Comparison of ENCODE assay signal across 1 cellular context in the genomic region with DNA sequence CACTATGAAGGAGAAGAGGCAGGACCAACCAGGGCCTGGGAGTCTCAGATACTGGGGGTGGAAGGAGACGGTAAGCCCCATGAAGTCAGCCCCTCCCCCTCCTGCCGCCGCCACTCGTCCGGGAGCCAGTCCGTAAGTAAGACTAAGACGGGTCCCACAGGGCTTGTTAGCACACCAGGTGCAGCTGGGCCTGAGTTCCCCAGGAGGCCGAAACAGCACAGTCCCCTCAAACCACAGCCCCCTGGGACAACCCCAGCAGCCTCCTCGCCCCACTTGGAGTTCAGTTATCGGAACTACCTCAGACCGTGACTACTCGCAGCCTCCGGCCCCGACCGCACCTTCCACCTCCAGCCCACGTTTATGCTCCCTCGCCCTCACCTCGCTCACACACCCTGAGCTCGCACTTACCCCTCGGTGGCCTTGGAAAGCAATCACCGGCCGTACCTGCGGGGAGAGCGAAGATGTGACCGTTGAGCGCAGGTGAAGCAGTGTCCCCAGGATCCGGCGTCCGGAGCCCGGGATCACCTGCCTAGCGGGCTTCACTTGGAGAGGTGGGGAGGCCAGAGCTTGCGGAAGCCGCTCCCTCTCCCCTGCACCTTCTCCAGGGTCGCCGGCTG.
TF ChIP-seq lines count a peak whose summit lies in the region.

No MANE protein-coding gene starts in this region.

TF ChIP-seq in GM12878, 131 proteins besides CTCF, POLR2A, EP300 and RAD21 (continued from another document and continues in another):
- TF ChIP-seq, protein P1, sequence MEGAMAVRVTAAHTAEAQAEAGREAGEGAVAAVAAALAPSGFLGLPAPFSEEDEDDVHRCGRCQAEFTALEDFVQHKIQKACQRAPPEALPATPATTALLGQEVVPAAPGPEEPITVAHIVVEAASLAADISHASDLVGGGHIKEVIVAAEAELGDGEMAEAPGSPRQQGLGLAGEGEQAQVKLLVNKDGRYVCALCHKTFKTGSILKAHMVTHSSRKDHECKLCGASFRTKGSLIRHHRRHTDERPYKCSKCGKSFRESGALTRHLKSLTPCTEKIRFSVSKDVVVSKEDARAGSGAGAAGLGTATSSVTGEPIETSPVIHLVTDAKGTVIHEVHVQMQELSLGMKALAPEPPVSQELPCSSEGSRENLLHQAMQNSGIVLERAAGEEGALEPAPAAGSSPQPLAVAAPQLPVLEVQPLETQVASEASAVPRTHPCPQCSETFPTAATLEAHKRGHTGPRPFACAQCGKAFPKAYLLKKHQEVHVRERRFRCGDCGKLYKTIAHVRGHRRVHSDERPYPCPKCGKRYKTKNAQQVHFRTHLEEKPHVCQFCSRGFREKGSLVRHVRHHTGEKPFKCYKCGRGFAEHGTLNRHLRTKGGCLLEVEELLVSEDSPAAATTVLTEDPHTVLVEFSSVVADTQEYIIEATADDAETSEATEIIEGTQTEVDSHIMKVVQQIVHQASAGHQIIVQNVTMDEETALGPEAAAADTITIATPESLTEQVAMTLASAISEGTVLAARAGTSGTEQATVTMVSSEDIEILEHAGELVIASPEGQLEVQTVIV (IDR thresholded peaks at IDR 0.05; ENCODE audit: borderline replicate concordance, partially characterized antibody), result no peak
- TF ChIP-seq FOXK2 (IDR thresholded peaks at IDR 0.05) (no peak), FOXM1 (IDR thresholded peaks at IDR 0.05; ENCODE audit: low read depth, low read length) (peak; percentile 66; the same call in 1 of the 2 replicates), ZNF384 (IDR thresholded peaks at IDR 0.05; ENCODE audit: borderline replicate concordance, low read depth, low read length) (no peak), RB1 (IDR thresholded peaks at IDR 0.05; ENCODE audit: borderline replicate concordance) (0 out of 2 replicates have a peak, but pooled peaks have one; percentile 31), CEBPB (IDR thresholded peaks at IDR 0.05; ENCODE audit: borderline replicate concordance in 1 of 2, low read depth in 2 of 2, low read length in 2 of 2) (no peak), SIX5 (IDR thresholded peaks at IDR 0.05; ENCODE audit: low read depth, low read length, severe bottlenecking) (no peak), HDGF (IDR thresholded peaks at IDR 0.05) (peak; percentile 85; the same call in 1 of the 2 replicates), BACH1 (IDR thresholded peaks at IDR 0.05; ENCODE audit: borderline replicate concordance) (peak; percentile 63; the same call in 1 of the 2 replicates), BCL11A (IDR thresholded peaks at IDR 0.05; ENCODE audit: low read depth, low read length) (peak; percentile 81), NR2C2 (IDR thresholded peaks at IDR 0.05; ENCODE audit: borderline replicate concordance, control insufficient read depth, insufficient read length, low read depth) (no peak), HDAC2 (IDR thresholded peaks at IDR 0.05) (no peak), ZNF207 (IDR thresholded peaks at IDR 0.05; ENCODE audit: borderline replicate concordance) (no peak; the same call in 1 of the 2 replicates), SRF (IDR thresholded peaks at IDR 0.05; ENCODE audit: low read depth in 2 of 2, low read length in 2 of 2) (no peak), DPF2 (IDR thresholded peaks at IDR 0.05) (peak; percentile 78; the same call in 1 of the 2 replicates), RAD51 (IDR thresholded peaks at IDR 0.05) (no peak), ZNF622 (IDR thresholded peaks at IDR 0.05) (no peak), GATAD2B (conservative IDR thresholded peaks at IDR 0.05; ENCODE audit: low read depth) (peak; percentile 85; the same call in 1 of the 2 replicates), KDM1A (IDR thresholded peaks at IDR 0.05; ENCODE audit: borderline replicate concordance) (no peak), RFX5 (IDR thresholded peaks at IDR 0.05; ENCODE audit: low read depth, low read length) (no peak), POLR2AphosphoS2 (IDR thresholded peaks at IDR 0.05; ENCODE audit: low read depth, low read length) (no peak), PML (IDR thresholded peaks at IDR 0.05; ENCODE audit: low read length) (peak; percentile 48; the same call in 1 of the 2 replicates), CHD1 (IDR thresholded peaks at IDR 0.05; ENCODE audit: low read depth, low read length) (no peak), ZNF274 (IDR thresholded peaks at IDR 0.05; ENCODE audit: insufficient read depth, insufficient read length) (no peak), JUNB (IDR thresholded peaks at IDR 0.05) (no peak), ZNF24 (IDR thresholded peaks at IDR 0.05) (no peak), MTA2 (IDR thresholded peaks at IDR 0.05; ENCODE audit: low read depth) (peak; percentile 87), ZZZ3 (IDR thresholded peaks at IDR 0.05; ENCODE audit: control insufficient read depth, insufficient read length, low read depth) (no peak), IKZF2 (IDR thresholded peaks at IDR 0.05) (peak; percentile 75 to 81), YBX1 (IDR thresholded peaks at IDR 0.05) (no peak), SUPT20H (IDR thresholded peaks at IDR 0.05; ENCODE audit: borderline replicate concordance, control insufficient read depth, low read depth, low read length) (no peak), CHD4 (IDR thresholded peaks at IDR 0.05) (no peak), RBBP5 (conservative IDR thresholded peaks at IDR 0.05) (no peak), POLR2AphosphoS5 (IDR thresholded peaks at IDR 0.05; ENCODE audit: low read length) (no peak; the same call in 1 of the 2 replicates), ESRRA (IDR thresholded peaks at IDR 0.05; ENCODE audit: low read length) (no peak), MTA3 (IDR thresholded peaks at IDR 0.05; ENCODE audit: borderline replicate concordance, low read length) (no peak)
- TF ChIP-seq, protein P2, sequence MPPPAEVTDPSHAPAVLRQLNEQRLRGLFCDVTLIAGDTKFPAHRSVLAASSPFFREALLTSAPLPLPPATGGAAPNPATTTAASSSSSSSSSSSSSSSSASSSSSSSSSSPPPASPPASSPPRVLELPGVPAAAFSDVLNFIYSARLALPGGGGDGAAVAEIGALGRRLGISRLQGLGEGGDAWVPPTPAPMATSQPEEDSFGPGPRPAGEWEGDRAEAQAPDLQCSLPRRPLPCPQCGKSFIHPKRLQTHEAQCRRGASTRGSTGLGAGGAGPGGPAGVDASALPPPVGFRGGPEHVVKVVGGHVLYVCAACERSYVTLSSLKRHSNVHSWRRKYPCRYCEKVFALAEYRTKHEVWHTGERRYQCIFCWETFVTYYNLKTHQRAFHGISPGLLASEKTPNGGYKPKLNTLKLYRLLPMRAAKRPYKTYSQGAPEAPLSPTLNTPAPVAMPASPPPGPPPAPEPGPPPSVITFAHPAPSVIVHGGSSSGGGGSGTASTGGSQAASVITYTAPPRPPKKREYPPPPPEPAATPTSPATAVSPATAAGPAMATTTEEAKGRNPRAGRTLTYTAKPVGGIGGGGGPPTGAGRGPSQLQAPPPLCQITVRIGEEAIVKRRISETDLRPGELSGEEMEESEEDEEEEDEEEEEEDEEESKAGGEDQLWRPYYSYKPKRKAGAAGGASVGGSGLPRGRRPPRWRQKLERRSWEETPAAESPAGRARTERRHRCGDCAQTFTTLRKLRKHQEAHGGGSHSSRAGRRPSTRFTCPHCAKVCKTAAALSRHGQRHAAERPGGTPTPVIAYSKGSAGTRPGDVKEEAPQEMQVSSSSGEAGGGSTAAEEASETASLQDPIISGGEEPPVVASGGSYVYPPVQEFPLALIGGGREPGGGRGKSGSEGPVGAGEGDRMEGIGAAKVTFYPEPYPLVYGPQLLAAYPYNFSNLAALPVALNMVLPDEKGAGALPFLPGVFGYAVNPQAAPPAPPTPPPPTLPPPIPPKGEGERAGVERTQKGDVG (CRISPR knock-in tag; IDR thresholded peaks at IDR 0.05), result no peak
- TF ChIP-seq, protein P3, sequence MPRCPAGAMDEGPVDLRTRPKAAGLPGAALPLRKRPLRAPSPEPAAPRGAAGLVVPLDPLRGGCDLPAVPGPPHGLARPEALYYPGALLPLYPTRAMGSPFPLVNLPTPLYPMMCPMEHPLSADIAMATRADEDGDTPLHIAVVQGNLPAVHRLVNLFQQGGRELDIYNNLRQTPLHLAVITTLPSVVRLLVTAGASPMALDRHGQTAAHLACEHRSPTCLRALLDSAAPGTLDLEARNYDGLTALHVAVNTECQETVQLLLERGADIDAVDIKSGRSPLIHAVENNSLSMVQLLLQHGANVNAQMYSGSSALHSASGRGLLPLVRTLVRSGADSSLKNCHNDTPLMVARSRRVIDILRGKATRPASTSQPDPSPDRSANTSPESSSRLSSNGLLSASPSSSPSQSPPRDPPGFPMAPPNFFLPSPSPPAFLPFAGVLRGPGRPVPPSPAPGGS (IDR thresholded peaks at IDR 0.05; ENCODE audit: borderline replicate concordance, insufficient read depth, low read depth, low read length, poor library complexity, severe bottlenecking), result peak; percentile 70
- TF ChIP-seq, protein P4, sequence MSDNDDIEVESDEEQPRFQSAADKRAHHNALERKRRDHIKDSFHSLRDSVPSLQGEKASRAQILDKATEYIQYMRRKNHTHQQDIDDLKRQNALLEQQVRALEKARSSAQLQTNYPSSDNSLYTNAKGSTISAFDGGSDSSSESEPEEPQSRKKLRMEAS (IDR thresholded peaks at IDR 0.05; ENCODE audit: low read depth, low read length), result no peak
- TF ChIP-seq, protein P5, sequence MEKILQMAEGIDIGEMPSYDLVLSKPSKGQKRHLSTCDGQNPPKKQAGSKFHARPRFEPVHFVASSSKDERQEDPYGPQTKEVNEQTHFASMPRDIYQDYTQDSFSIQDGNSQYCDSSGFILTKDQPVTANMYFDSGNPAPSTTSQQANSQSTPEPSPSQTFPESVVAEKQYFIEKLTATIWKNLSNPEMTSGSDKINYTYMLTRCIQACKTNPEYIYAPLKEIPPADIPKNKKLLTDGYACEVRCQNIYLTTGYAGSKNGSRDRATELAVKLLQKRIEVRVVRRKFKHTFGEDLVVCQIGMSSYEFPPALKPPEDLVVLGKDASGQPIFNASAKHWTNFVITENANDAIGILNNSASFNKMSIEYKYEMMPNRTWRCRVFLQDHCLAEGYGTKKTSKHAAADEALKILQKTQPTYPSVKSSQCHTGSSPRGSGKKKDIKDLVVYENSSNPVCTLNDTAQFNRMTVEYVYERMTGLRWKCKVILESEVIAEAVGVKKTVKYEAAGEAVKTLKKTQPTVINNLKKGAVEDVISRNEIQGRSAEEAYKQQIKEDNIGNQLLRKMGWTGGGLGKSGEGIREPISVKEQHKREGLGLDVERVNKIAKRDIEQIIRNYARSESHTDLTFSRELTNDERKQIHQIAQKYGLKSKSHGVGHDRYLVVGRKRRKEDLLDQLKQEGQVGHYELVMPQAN (conservative IDR thresholded peaks at IDR 0.05), result no peak
- TF ChIP-seq, protein P6, sequence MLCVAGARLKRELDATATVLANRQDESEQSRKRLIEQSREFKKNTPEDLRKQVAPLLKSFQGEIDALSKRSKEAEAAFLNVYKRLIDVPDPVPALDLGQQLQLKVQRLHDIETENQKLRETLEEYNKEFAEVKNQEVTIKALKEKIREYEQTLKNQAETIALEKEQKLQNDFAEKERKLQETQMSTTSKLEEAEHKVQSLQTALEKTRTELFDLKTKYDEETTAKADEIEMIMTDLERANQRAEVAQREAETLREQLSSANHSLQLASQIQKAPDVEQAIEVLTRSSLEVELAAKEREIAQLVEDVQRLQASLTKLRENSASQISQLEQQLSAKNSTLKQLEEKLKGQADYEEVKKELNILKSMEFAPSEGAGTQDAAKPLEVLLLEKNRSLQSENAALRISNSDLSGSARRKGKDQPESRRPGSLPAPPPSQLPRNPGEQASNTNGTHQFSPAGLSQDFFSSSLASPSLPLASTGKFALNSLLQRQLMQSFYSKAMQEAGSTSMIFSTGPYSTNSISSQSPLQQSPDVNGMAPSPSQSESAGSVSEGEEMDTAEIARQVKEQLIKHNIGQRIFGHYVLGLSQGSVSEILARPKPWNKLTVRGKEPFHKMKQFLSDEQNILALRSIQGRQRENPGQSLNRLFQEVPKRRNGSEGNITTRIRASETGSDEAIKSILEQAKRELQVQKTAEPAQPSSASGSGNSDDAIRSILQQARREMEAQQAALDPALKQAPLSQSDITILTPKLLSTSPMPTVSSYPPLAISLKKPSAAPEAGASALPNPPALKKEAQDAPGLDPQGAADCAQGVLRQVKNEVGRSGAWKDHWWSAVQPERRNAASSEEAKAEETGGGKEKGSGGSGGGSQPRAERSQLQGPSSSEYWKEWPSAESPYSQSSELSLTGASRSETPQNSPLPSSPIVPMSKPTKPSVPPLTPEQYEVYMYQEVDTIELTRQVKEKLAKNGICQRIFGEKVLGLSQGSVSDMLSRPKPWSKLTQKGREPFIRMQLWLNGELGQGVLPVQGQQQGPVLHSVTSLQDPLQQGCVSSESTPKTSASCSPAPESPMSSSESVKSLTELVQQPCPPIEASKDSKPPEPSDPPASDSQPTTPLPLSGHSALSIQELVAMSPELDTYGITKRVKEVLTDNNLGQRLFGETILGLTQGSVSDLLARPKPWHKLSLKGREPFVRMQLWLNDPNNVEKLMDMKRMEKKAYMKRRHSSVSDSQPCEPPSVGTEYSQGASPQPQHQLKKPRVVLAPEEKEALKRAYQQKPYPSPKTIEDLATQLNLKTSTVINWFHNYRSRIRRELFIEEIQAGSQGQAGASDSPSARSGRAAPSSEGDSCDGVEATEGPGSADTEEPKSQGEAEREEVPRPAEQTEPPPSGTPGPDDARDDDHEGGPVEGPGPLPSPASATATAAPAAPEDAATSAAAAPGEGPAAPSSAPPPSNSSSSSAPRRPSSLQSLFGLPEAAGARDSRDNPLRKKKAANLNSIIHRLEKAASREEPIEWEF (IDR thresholded peaks at IDR 0.05; ENCODE audit: insufficient replicate concordance, low read depth, low read length), result no peak
- TF ChIP-seq, protein P7, sequence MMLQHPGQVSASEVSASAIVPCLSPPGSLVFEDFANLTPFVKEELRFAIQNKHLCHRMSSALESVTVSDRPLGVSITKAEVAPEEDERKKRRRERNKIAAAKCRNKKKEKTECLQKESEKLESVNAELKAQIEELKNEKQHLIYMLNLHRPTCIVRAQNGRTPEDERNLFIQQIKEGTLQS (IDR thresholded peaks at IDR 0.05; ENCODE audit: borderline replicate concordance, extremely low read depth, low read depth, low read length), result no peak
- TF ChIP-seq, protein P8, sequence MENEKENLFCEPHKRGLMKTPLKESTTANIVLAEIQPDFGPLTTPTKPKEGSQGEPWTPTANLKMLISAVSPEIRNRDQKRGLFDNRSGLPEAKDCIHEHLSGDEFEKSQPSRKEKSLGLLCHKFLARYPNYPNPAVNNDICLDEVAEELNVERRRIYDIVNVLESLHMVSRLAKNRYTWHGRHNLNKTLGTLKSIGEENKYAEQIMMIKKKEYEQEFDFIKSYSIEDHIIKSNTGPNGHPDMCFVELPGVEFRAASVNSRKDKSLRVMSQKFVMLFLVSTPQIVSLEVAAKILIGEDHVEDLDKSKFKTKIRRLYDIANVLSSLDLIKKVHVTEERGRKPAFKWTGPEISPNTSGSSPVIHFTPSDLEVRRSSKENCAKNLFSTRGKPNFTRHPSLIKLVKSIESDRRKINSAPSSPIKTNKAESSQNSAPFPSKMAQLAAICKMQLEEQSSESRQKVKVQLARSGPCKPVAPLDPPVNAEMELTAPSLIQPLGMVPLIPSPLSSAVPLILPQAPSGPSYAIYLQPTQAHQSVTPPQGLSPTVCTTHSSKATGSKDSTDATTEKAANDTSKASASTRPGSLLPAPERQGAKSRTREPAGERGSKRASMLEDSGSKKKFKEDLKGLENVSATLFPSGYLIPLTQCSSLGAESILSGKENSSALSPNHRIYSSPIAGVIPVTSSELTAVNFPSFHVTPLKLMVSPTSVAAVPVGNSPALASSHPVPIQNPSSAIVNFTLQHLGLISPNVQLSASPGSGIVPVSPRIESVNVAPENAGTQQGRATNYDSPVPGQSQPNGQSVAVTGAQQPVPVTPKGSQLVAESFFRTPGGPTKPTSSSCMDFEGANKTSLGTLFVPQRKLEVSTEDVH (IDR thresholded peaks at IDR 0.05; ENCODE audit: low read depth, partially characterized antibody), result no peak
